In genomic region chr21:25734654-25735220, GRCh38 we compare ENCODE assay signal across 1 cellular context.
TF ChIP-seq lines count a peak whose summit lies in the region.

TSS of gene ATP5PF (minus strand) at chr21:25734904. CDS start at chr21:25729794, 5,110 bp downstream.
TSS of gene GABPA (plus strand) at chr21:25734972. CDS start at chr21:25741599, 6,627 bp downstream.

TF ChIP-seq in K562, 482 proteins besides CTCF, POLR2A, EP300 and RAD21 (continued from another document and continues in another):
- no peak for TF ChIP-seq CAMTA2 (CRISPR knock-in tag; conservative IDR thresholded peaks at IDR 0.05)
- no peak; the same call in 1 of the 2 replicates for TF ChIP-seq MITF (IDR thresholded peaks at IDR 0.05)
- TF ChIP-seq CCNT2 (IDR thresholded peaks at IDR 0.05; ENCODE audit: borderline replicate concordance, extremely low read depth, insufficient read length, low read depth, low read length) = peak; percentile 57
- peak; percentile 79 for TF ChIP-seq SPI1 (IDR thresholded peaks at IDR 0.05; ENCODE audit: borderline replicate concordance, low read depth, low read length)
- peak; percentile 53 for TF ChIP-seq MEIS2 (IDR thresholded peaks at IDR 0.05; ENCODE audit: partially characterized antibody)
- no peak for TF ChIP-seq ZNF174 (CRISPR knock-in tag; IDR thresholded peaks at IDR 0.05)
- peak; percentile 56; the same call in 1 of the 2 replicates for TF ChIP-seq ZNF780A (CRISPR knock-in tag; IDR thresholded peaks at IDR 0.05)
- TF ChIP-seq DIDO1 (tag; IDR thresholded peaks at IDR 0.05; ENCODE audit: low read depth) = peak; percentile 96
- TF ChIP-seq STAT5B (CRISPR knock-in tag; IDR thresholded peaks at IDR 0.05) = no peak
- peak; percentile 55 for TF ChIP-seq BHLHE40 (IDR thresholded peaks at IDR 0.05; ENCODE audit: low read length)
- peak; percentile 96 for TF ChIP-seq PHF20 (IDR thresholded peaks at IDR 0.05; ENCODE audit: partially characterized antibody)
- TF ChIP-seq ZNF644 (tag; IDR thresholded peaks at IDR 0.05; ENCODE audit: low read depth) = peak; percentile 81
- peak; percentile 86 for TF ChIP-seq ZNF589 (CRISPR knock-in tag; IDR thresholded peaks at IDR 0.05; ENCODE audit: low read depth)
- TF ChIP-seq HMG20B (CRISPR knock-in tag; IDR thresholded peaks at IDR 0.05) = 0 out of 2 replicates have a peak, but pooled peaks have one; percentile 54
- TF ChIP-seq ZFX (CRISPR knock-in tag; IDR thresholded peaks at IDR 0.05) = peak; percentile 20
- no peak for TF ChIP-seq SRF (CRISPR knock-in tag; IDR thresholded peaks at IDR 0.05)
- no peak for TF ChIP-seq ZNF431 (CRISPR knock-in tag; IDR thresholded peaks at IDR 0.05)
- peak in 1 of 2 experiments; percentile 66 for TF ChIP-seq E2F6 (IDR thresholded peaks at IDR 0.05; ENCODE audit: borderline replicate concordance in 1 of 2, extremely low read depth in 1 of 2, insufficient read depth in 1 of 2, insufficient read length in 1 of 2, low read depth in 1 of 2, low read length in 1 of 2, poor library complexity in 1 of 2, severe bottlenecking in 1 of 2)
- TF ChIP-seq IRF2 (CRISPR knock-in tag; IDR thresholded peaks at IDR 0.05) = no peak
- peak; percentile 89 for TF ChIP-seq ESRRA (IDR thresholded peaks at IDR 0.05; ENCODE audit: borderline replicate concordance, low read depth)
- TF ChIP-seq MEF2D (tag; conservative IDR thresholded peaks at IDR 0.05; ENCODE audit: low read depth) = peak; percentile 86
- no peak for TF ChIP-seq BCL6 (CRISPR knock-in tag; IDR thresholded peaks at IDR 0.05)
- 0 out of 2 replicates have a peak, but pooled peaks have one; percentile 6 for TF ChIP-seq ATF4 (CRISPR knock-in tag; IDR thresholded peaks at IDR 0.05)
- TF ChIP-seq GTF2F1 (IDR thresholded peaks at IDR 0.05; ENCODE audit: low read depth, low read length) = peak; percentile 77
- TF ChIP-seq KAT7 (CRISPR knock-in tag; IDR thresholded peaks at IDR 0.05; ENCODE audit: borderline replicate concordance) = peak; percentile 88; the same call in 1 of the 2 replicates
- TF ChIP-seq STAT5A (IDR thresholded peaks at IDR 0.05; ENCODE audit: borderline replicate concordance, low read length) = peak; percentile 20; the same call in 1 of the 2 replicates
- peak; percentile 87 for TF ChIP-seq POLR2B (IDR thresholded peaks at IDR 0.05; ENCODE audit: low read depth, partially characterized antibody)
- TF ChIP-seq E4F1 (CRISPR knock-in tag; IDR thresholded peaks at IDR 0.05; ENCODE audit: borderline replicate concordance) = no peak
- peak; percentile 12 for TF ChIP-seq GTF2B (IDR thresholded peaks at IDR 0.05; ENCODE audit: extremely low read depth, insufficient read length)
- TF ChIP-seq MBD2 (IDR thresholded peaks at IDR 0.05; ENCODE audit: borderline replicate concordance, low read depth) = peak; percentile 47; the same call in 1 of the 2 replicates
- TF ChIP-seq EGR1 (conservative IDR thresholded peaks at IDR 0.05) = peak; percentile 99
- peak; percentile 62; the same call in 1 of the 2 replicates for TF ChIP-seq SIN3B (IDR thresholded peaks at IDR 0.05; ENCODE audit: low read depth)
- peak; percentile 95 for TF ChIP-seq POLR2AphosphoS5 (IDR thresholded peaks at IDR 0.05; ENCODE audit: control insufficient read depth, insufficient read depth, low read depth, low read length)
- peak; percentile 64 for TF ChIP-seq KLF6 (CRISPR knock-in tag; IDR thresholded peaks at IDR 0.05; ENCODE audit: borderline replicate concordance)
- TF ChIP-seq POLR3A (IDR thresholded peaks at IDR 0.05; ENCODE audit: borderline replicate concordance, extremely low read depth, insufficient read depth, insufficient read length) = no peak
- TF ChIP-seq POLR2AphosphoS2 (IDR thresholded peaks at IDR 0.05; ENCODE audit: low read length) = peak; percentile 96
- peak; percentile 59 for TF ChIP-seq CHD7 (IDR thresholded peaks at IDR 0.05; ENCODE audit: low read depth, low read length)
- no peak for TF ChIP-seq ILK (tag; IDR thresholded peaks at IDR 0.05; ENCODE audit: borderline replicate concordance, low read depth)
- peak; percentile 92 for TF ChIP-seq E2F8 (IDR thresholded peaks at IDR 0.05; ENCODE audit: low read depth, partially characterized antibody)
- no peak for TF ChIP-seq HDAC8 (tag; IDR thresholded peaks at IDR 0.05)
- no peak for TF ChIP-seq PTTG1 (tag; IDR thresholded peaks at IDR 0.05; ENCODE audit: low read depth)
- TF ChIP-seq ZBTB7A (IDR thresholded peaks at IDR 0.05; ENCODE audit: borderline replicate concordance, control insufficient read depth, low read depth, low read length) = 0 out of 2 replicates have a peak, but pooled peaks have one; percentile 24
- 0 out of 2 replicates have a peak, but pooled peaks have one; percentile 7 for TF ChIP-seq ZNF436 (CRISPR knock-in tag; IDR thresholded peaks at IDR 0.05)
